In genomic region chr17:68318103-68318991, GRCh38 we compare ENCODE assay signal across 10 cellular contexts. TPM values are rescaled to one million over a fixed set of nuclear protein-coding genes. Genes with fewer than 3 reads are reported as not detected.
A peak's percentile ranks its signal among the peaks of the same experiment; 100 is the strongest.
DNase-seq lines count a peak whose midpoint lies in the region; ATAC-seq, FAIRE-seq and TF ChIP-seq lines count a peak whose summit lies in the region.
"Had no signal": no experiment of that assay in that cellular context is flagged by ENCODE, and none has a peak within 500 bp of the region (broad histone marks: within the 10 kb centered on the region; RNA-seq: fewer than 3 reads in every experiment).

No MANE protein-coding gene starts in this region.

- TF ChIP-seq CTCF in NB4 (IDR thresholded peaks at IDR 0.05; ENCODE audit: low read depth, low read length) (no peak), cardiac fibroblast (IDR thresholded peaks at IDR 0.05; ENCODE audit: low read depth, low read length) (no peak)

- no peak overlapping the region for H3K4me3 ChIP-seq in NB4 (ENCODE audit: low read depth, low read length)
- H3K4me3 ChIP-seq in cardiac fibroblast (replicated peaks in 1 of 2; ENCODE audit: low read depth in 2 of 2, low read length in 2 of 2) = no peak overlapping the region
- H3K4me3 ChIP-seq: SK-N-MC, suprapubic skin had no signal

- in situ Hi-C loops in KBM-7 (cut with MboI; ENCODE audit: low pct_unique_long_range_greater_than_20kb, low sequenced_read_pairs) = no loop called here

- TF ChIP-seq POLR2A in NB4 (IDR thresholded peaks at IDR 0.05; ENCODE audit: extremely low read depth, insufficient read length) = no peak
- no peak for TF ChIP-seq POLR2A in GM12892 (IDR thresholded peaks at IDR 0.05; ENCODE audit: low read depth, low read length)

- ATAC-seq in GM18511 (IDR thresholded peaks at IDR 0.05; ENCODE audit: unreplicated experiment) (peak; percentile 54), GM19035 (IDR thresholded peaks at IDR 0.05; ENCODE audit: unreplicated experiment) (no peak)

- DNase-seq in NB4 (ENCODE audit: low read depth) (peak; percentile 87), cardiac fibroblast (ENCODE audit: low read depth in 2 of 2) (peak; percentile 49 to 94), renal cortical epithelial cell (ENCODE audit: low read depth) (peak; percentile 66), KBM-7 (no peak), GM12892 (ENCODE audit: insufficient read length) (no peak)
- no peak for DNase-seq in effector CD4-positive, alpha-beta T cell

- FAIRE-seq in GM12892 (lab: Jason Lieb, UNC) = no peak

RNA-seq across cellular contexts. Expression of gene ARSG, which starts 27.1 kb away (rescaled TPM):
- 3.2 and 4.2 TPM in 2 replicates for total RNA-seq in renal cortical epithelial cell
- polyA plus RNA-seq in GM12892 (2012; ENCODE audit: missing spikeins) = 5.7 TPM

RNA-seq across cellular contexts. Expression of gene SLC16A6, which starts 27.4 kb away (rescaled TPM):
- total RNA-seq in renal cortical epithelial cell = 0.05 TPM in 1 of 2 replicates, not detected in the other
- 2.7 TPM for polyA plus RNA-seq in GM12892 (2012; ENCODE audit: missing spikeins)

Comparison
In these comparisons a context has a peak if more than half of its experiments do, and no peak if none do; other contexts are left out.
1. DNase-seq: peak in NB4 (single experiment), cardiac fibroblast (2 of 2) and renal cortical epithelial cell (single experiment); none in KBM-7 (single experiment), GM12892 (single experiment) and effector CD4-positive, alpha-beta T cell (single experiment).